Comparison of ENCODE assay signal across 15 cellular contexts in the genomic region with DNA sequence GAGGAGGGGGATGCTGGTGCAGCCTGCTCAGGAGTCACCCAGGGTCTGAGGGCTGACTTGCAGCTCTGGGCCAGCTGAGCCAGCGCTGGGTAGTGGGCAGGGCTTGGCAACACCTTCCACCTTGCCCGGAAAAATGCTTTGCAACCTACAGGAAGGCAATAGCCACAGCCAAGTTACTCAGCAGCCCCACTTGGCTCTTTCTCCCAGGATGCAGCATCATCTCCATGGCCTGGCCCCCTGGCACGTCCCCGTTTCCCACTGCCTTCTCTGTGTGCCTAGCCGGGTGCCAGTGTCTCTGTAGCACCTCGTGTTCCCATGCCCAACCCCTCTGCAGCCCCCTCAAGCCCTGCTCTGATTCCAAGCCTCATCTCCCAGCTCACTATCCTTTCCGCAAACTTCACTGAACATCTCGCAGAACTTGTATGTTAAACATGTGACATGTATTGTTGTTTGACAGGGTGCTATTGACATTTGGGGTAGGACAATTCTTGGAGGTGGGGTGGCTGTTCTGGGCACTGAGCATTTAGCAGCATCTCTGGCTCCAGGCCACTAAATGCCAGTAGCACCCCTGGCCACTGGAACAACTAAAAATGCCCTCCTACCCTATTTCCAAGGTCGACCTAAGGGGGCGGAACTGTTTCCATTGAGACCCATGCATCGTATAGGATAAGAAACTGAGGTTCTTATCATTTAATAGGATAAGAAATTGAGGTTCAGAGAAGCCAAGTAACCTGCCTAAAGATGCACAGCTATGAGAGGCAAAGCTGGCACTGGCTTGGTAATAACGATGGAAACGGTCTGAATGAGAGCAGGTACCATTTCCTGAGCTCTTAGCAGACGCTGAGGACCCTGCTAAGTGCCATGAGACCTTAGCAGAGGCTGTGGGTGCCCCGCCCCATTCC. TPM values are rescaled to one million over a fixed set of nuclear protein-coding genes. Genes with fewer than 3 reads are reported as not detected.
DNase-seq lines count a peak whose midpoint lies in the region; ATAC-seq and TF ChIP-seq lines count a peak whose summit lies in the region.
"Had no signal": no experiment of that assay in that cellular context is flagged by ENCODE, and none has a peak within 500 bp of the region (broad histone marks: within the 10 kb centered on the region; RNA-seq: fewer than 3 reads in every experiment).

No MANE protein-coding gene starts in this region.

- H3K27me3 Mint-ChIP-seq in brain: no peaks in the 10 kb centered on the region
- no peaks in the 10 kb centered on the region for H3K27me3 Mint-ChIP-seq in stimulated activated memory B cell treated with anti-CD40 and anti-IgM and Interleukin-4, amounts not matched to agents 10 μg/mL and 1 μg/mL and 100 μg/mL, for 72 hours
- H3K27me3 Mint-ChIP-seq in chondrocyte (ENCODE audit: low read depth): no peaks in the 10 kb centered on the region
- H3K27me3 Mint-ChIP-seq: type B pancreatic cell had no signal

- H3K36me3 Mint-ChIP-seq in activated naive CD4-positive, alpha-beta T cell treated with anti-CD3 and anti-CD28 coated beads, Interleukin-2, amount 50 U/mL, for 72 hours: peaks cover 0 to 7% of the 10 kb centered on the region in 2 donors
- H3K36me3 Mint-ChIP-seq in brain: peaks cover 50% of the 10 kb centered on the region
- H3K36me3 Mint-ChIP-seq in stimulated activated memory B cell treated with anti-CD40 and anti-IgM and Interleukin-4, amounts not matched to agents 10 μg/mL and 1 μg/mL and 100 μg/mL, for 72 hours: peaks cover 28% of the 10 kb centered on the region
- peaks cover 17% of the 10 kb centered on the region for H3K36me3 Mint-ChIP-seq in chondrocyte (ENCODE audit: low read depth)

- peak overlapping the region; percentile 7 to 21 for H3K27ac Mint-ChIP-seq in activated naive CD4-positive, alpha-beta T cell treated with anti-CD3 and anti-CD28 coated beads, Interleukin-2, amount 50 U/mL, for 72 hours
- H3K27ac Mint-ChIP-seq in brain (peak overlapping the region in 3 of 5 experiments; percentile 7 to 71 (median 30)), chondrocyte (ENCODE audit: unreplicated experiment) (no peak overlapping the region)
- peak overlapping the region; percentile 68 for H3K27ac Mint-ChIP-seq in stimulated activated memory B cell treated with anti-CD40 and anti-IgM and Interleukin-4, amounts not matched to agents 10 μg/mL and 1 μg/mL and 100 μg/mL, for 72 hours
- H3K27ac Mint-ChIP-seq: activated naive CD4-positive, alpha-beta T cell treated with anti-CD3 and anti-CD28 coated beads for 36 hours; nephron; type B pancreatic cell had no signal

- H3K4me1 Mint-ChIP-seq in brain (peaks cover 16% of the 10 kb centered on the region), chondrocyte (ENCODE audit: low read depth) (peaks cover 14% of the 10 kb centered on the region)
- peaks cover 86% of the 10 kb centered on the region for H3K4me1 Mint-ChIP-seq in stimulated activated memory B cell treated with anti-CD40 and anti-IgM and Interleukin-4, amounts not matched to agents 10 μg/mL and 1 μg/mL and 100 μg/mL, for 72 hours
- H3K4me1 Mint-ChIP-seq: nephron had no signal

- no peaks in the 10 kb centered on the region for H3K9me3 Mint-ChIP-seq in activated naive CD4-positive, alpha-beta T cell treated with anti-CD3 and anti-CD28 coated beads, Interleukin-2, amount 50 U/mL, for 72 hours
- no peaks in the 10 kb centered on the region for H3K9me3 Mint-ChIP-seq in brain
- no peaks in the 10 kb centered on the region for H3K9me3 Mint-ChIP-seq in stimulated activated memory B cell treated with anti-CD40 and anti-IgM and Interleukin-4, amounts not matched to agents 10 μg/mL and 1 μg/mL and 100 μg/mL, for 72 hours
- no peaks in the 10 kb centered on the region for H3K9me3 Mint-ChIP-seq in chondrocyte (ENCODE audit: low read depth)
- H3K9me3 Mint-ChIP-seq: nephron, type B pancreatic cell had no signal

- no peak for DNase-seq in activated naive CD4-positive, alpha-beta T cell treated with anti-CD3 and anti-CD28 coated beads, Interleukin-2, amount 50 U/mL, for 72 hours (ENCODE audit: low spot score in 2 of 2)
- no peak for DNase-seq in activated naive CD4-positive, alpha-beta T cell treated with Interleukin-2 at 50 U/mL for 16 hours
- DNase-seq in NCI-H2029 treated with DMSO at 0.1 percent for 48 hours (lab: John Stamatoyannopoulos, UW) (peak; percentile 63), chondrocyte (ENCODE audit: low spot score) (no peak)
- no peak for DNase-seq in stimulated activated CD4-positive, alpha-beta T cell treated with anti-CD3 and anti-CD28 coated beads, Interleukin-1b, Interleukin-23, amount 100 ng/mL, for 48 hours
- DNase-seq: activated CD4-positive, alpha-beta T cell treated with anti-CD3 and anti-CD28 coated beads for 4 hours; activated naive CD4-positive, alpha-beta T cell treated with anti-CD3 and anti-CD28 coated beads for 36 hours; cortex of kidney; SW 1271 had no signal

- no peak overlapping the region for H3K4me3 Mint-ChIP-seq in brain
- H3K4me3 Mint-ChIP-seq in stimulated activated memory B cell treated with anti-CD40 and anti-IgM and Interleukin-4, amounts not matched to agents 10 μg/mL and 1 μg/mL and 100 μg/mL, for 72 hours: peak overlapping the region; percentile 57
- H3K4me3 Mint-ChIP-seq in chondrocyte (ENCODE audit: unreplicated experiment): no peak overlapping the region
- H3K4me3 Mint-ChIP-seq: activated naive CD4-positive, alpha-beta T cell treated with anti-CD3 and anti-CD28 coated beads for 36 hours; nephron; type B pancreatic cell had no signal

- TF ChIP-seq CTCF in brain (conservative IDR thresholded peaks at IDR 0.05) (no peak), chondrocyte (IDR thresholded peaks at IDR 0.05) (no peak)

- no peak for ATAC-seq in activated naive CD4-positive, alpha-beta T cell treated with anti-CD3 and anti-CD28 coated beads, Interleukin-2, amount 50 U/mL, for 72 hours
- ATAC-seq in stimulated activated memory B cell treated with anti-CD40 and anti-IgM and Interleukin-4, amounts not matched to agents 10 μg/mL and 1 μg/mL and 100 μg/mL, for 72 hours: peak; percentile 7
- ATAC-seq in GM21423 (IDR thresholded peaks at IDR 0.05; ENCODE audit: unreplicated experiment): no peak

RNA-seq across cellular contexts. Expression of a gene that starts 12.2 kb away (rescaled TPM):
- total RNA-seq in activated naive CD4-positive, alpha-beta T cell treated with anti-CD3 and anti-CD28 coated beads, Interleukin-2, amount 50 U/mL, for 72 hours: 10 to 100 TPM; 17.1 to 30.2 TPM
- 71.5 TPM for polyA plus RNA-seq in brain (ENCODE audit: insufficient read depth, low read depth, low replicate concordance)
- 37.2 to 41.1 TPM (median 40.6 TPM) in 3 replicates for total RNA-seq in chondrocyte

RNA-seq across cellular contexts. Expression of a gene that starts 14.3 kb away (rescaled TPM):
- 10 to 100 TPM; 28.0 to 33.2 TPM for total RNA-seq in activated naive CD4-positive, alpha-beta T cell treated with anti-CD3 and anti-CD28 coated beads, Interleukin-2, amount 50 U/mL, for 72 hours
- polyA plus RNA-seq in brain (ENCODE audit: insufficient read depth, low read depth, low replicate concordance): 22.2 TPM
- total RNA-seq in chondrocyte: 17.9 to 23.1 TPM (median 19.4 TPM) in 3 replicates

RNA-seq across cellular contexts. Expression of a gene that starts 53.1 kb away (rescaled TPM):
- total RNA-seq in activated naive CD4-positive, alpha-beta T cell treated with anti-CD3 and anti-CD28 coated beads, Interleukin-2, amount 50 U/mL, for 72 hours: 1 to 10 TPM in 1 of 2 donors, under 1 TPM in 1; 0.52 to 2.3 TPM
- polyA plus RNA-seq in brain (ENCODE audit: insufficient read depth, low read depth, low replicate concordance): 0.75 TPM
- total RNA-seq in chondrocyte: not detected in 3 replicates
- total RNA-seq: Daoy had no signal
